ENCODE assay signal across 19 cellular contexts in genomic region chr9:27210588-27210987, GRCh38.
DNase-seq lines count a peak whose midpoint lies in the region; ATAC-seq, FAIRE-seq and TF ChIP-seq lines count a peak whose summit lies in the region.
"Had no signal": no experiment of that assay in that cellular context is flagged by ENCODE, and none has a peak within 500 bp of the region (broad histone marks: within the 10 kb centered on the region; RNA-seq: fewer than 3 reads in every experiment).

No MANE protein-coding gene starts in this region.

- no peak for TF ChIP-seq CTCF in endodermal cell (conservative IDR thresholded peaks at IDR 0.05)
- no peak for TF ChIP-seq CTCF in progenitor cell of endocrine pancreas (IDR thresholded peaks at IDR 0.05; ENCODE audit: unreplicated experiment)
- TF ChIP-seq CTCF in CD4-positive, alpha-beta T cell (IDR thresholded peaks at IDR 0.05), result no peak

- H3K4me3 Mint-ChIP-seq in endodermal cell, result no peak overlapping the region
- no peak overlapping the region for H3K4me3 Mint-ChIP-seq in progenitor cell of endocrine pancreas (ENCODE audit: low read depth)
- H3K4me3 Mint-ChIP-seq in activated CD4-positive, alpha-beta T cell treated with anti-CD3 and anti-CD28 coated beads for 36 hours, result no peak overlapping the region
- H3K4me3 Mint-ChIP-seq in CD4-positive, alpha-beta T cell, result no peak overlapping the region
- H3K4me3 Mint-ChIP-seq: B cell; CD8-positive, alpha-beta T cell had no signal

- no peaks in the 10 kb centered on the region for H3K36me3 ChIP-seq in endodermal cell (ENCODE audit: control insufficient read depth, insufficient read depth, low read length)
- H3K36me3 ChIP-seq: HAP-1 had no signal

- H3K27me3 ChIP-seq in endodermal cell (ENCODE audit: control insufficient read depth, insufficient read depth, low read length, poor library complexity, severe bottlenecking), result no peaks in the 10 kb centered on the region
- H3K27me3 ChIP-seq in CD4-positive, alpha-beta T cell (ENCODE audit: control insufficient read depth, insufficient read depth, low read length), result peaks cover 5% of the 10 kb centered on the region

- no peak overlapping the region for H3K27ac ChIP-seq in endodermal cell (ENCODE audit: low read depth, low read length)
- H3K27ac ChIP-seq in CD4-positive, alpha-beta T cell (ENCODE audit: low read depth, low read length), result no peak overlapping the region
- H3K27ac ChIP-seq: C4-2B had no signal

- no peaks in the 10 kb centered on the region for H3K9me3 ChIP-seq in endodermal cell (ENCODE audit: control insufficient read depth, low read length)
- no peaks in the 10 kb centered on the region for H3K9me3 ChIP-seq in CD4-positive, alpha-beta T cell (ENCODE audit: control insufficient read depth, low read length)
- H3K9me3 ChIP-seq: HAP-1 had no signal

- H3K4me3 ChIP-seq in endodermal cell (ENCODE audit: low read length), result no peak overlapping the region
- H3K4me3 ChIP-seq: HAP-1 had no signal

- no peak for ATAC-seq in activated CD4-positive, alpha-beta T cell treated with anti-CD3 and anti-CD28 coated beads for 36 hours
- ATAC-seq in stimulated activated naive CD8-positive, alpha-beta T cell treated with anti-CD3 and anti-CD28 coated beads, Interleukin-15, Interleukin-2, amounts not matched to agents 100 U/mL and 50 U/mL, for 24 hours, result no peak
- no peak for ATAC-seq in CD4-positive, alpha-beta T cell (ENCODE audit: poor library complexity)
- ATAC-seq: CD8-positive, alpha-beta T cell had no signal

- H3K9ac ChIP-seq in endodermal cell (ENCODE audit: extremely low read depth, low read length, poor library complexity, severe bottlenecking), result no peak overlapping the region

- WGBS in endodermal cell (ENCODE audit: insufficient coverage in 1 of 2, insufficient read length in 1 of 2), 2 experiments, result 86 to 97% methylated on average over 5 to 7 of the region's 7 CpGs

- intact Hi-C loops in activated CD4-positive, alpha-beta T cell treated with anti-CD3 and anti-CD28 coated beads for 36 hours (cut with DNase I, micrococcal nuclease), result no loop called here
- intact Hi-C loops in CD4-positive, alpha-beta T cell (cut with DNase I, micrococcal nuclease), result no loop called here

- POLR2A ChIA-PET in activated CD4-positive, alpha-beta T cell treated with anti-CD3 and anti-CD28 coated beads for 36 hours (lab: Charles Lee), result no interaction called here
- POLR2A ChIA-PET in CD4-positive, alpha-beta T cell (lab: Charles Lee), result no interaction called here

- FAIRE-seq in GM12892 (lab: Jason Lieb, UNC), result peak; percentile 14
- FAIRE-seq: D721Med, GM12891, H1, HTR-8/SVneo had no signal

- H3K36me3 Mint-ChIP-seq in endodermal cell (ENCODE audit: low read depth) (no peaks in the 10 kb centered on the region), progenitor cell of endocrine pancreas (ENCODE audit: insufficient read depth) (no peaks in the 10 kb centered on the region)
- H3K36me3 Mint-ChIP-seq in activated CD4-positive, alpha-beta T cell treated with anti-CD3 and anti-CD28 coated beads for 36 hours (ENCODE audit: low read depth), result no peaks in the 10 kb centered on the region
- H3K36me3 Mint-ChIP-seq in CD4-positive, alpha-beta T cell (ENCODE audit: low read depth), result no peaks in the 10 kb centered on the region
- H3K36me3 Mint-ChIP-seq: CD8-positive, alpha-beta T cell had no signal

- no peak for TF ChIP-seq POLR2A in GM12892 (IDR thresholded peaks at IDR 0.05; ENCODE audit: low read depth, low read length)

- H3K27me3 Mint-ChIP-seq in endodermal cell (ENCODE audit: insufficient read depth) (no peaks in the 10 kb centered on the region), progenitor cell of endocrine pancreas (no peaks in the 10 kb centered on the region)
- H3K27me3 Mint-ChIP-seq in activated CD4-positive, alpha-beta T cell treated with anti-CD3 and anti-CD28 coated beads for 36 hours, result no peaks in the 10 kb centered on the region
- no peaks in the 10 kb centered on the region for H3K27me3 Mint-ChIP-seq in CD4-positive, alpha-beta T cell

- H3K9me3 Mint-ChIP-seq in endodermal cell, result no peaks in the 10 kb centered on the region
- H3K9me3 Mint-ChIP-seq in progenitor cell of endocrine pancreas (ENCODE audit: low read depth), result no peaks in the 10 kb centered on the region
- H3K9me3 Mint-ChIP-seq in activated CD4-positive, alpha-beta T cell treated with anti-CD3 and anti-CD28 coated beads for 36 hours (ENCODE audit: low read depth), result no peaks in the 10 kb centered on the region
- H3K9me3 Mint-ChIP-seq in CD4-positive, alpha-beta T cell, result no peaks in the 10 kb centered on the region
- H3K9me3 Mint-ChIP-seq: CD8-positive, alpha-beta T cell had no signal

- no peaks in the 10 kb centered on the region for H3K4me1 ChIP-seq in endodermal cell (ENCODE audit: control insufficient read depth, insufficient read depth, low read length)
- H3K4me1 ChIP-seq: HAP-1 had no signal

- DNase-seq in GM12892 (ENCODE audit: insufficient read length), result no peak
- peak; percentile 63 for DNase-seq in OCI-M1 (lab: John Stamatoyannopoulos, UW)
- no peak for DNase-seq in endodermal cell
- no peak for DNase-seq in progenitor cell of endocrine pancreas (ENCODE audit: low spot score, unreplicated experiment)
- no peak for DNase-seq in activated CD4-positive, alpha-beta T cell treated with anti-CD3 and anti-CD28 coated beads for 36 hours
- no peak for DNase-seq in stimulated activated naive CD8-positive, alpha-beta T cell treated with anti-CD3 and anti-CD28 coated beads, Interleukin-15, Interleukin-2, amounts not matched to agents 100 U/mL and 50 U/mL, for 24 hours
- DNase-seq in CD4-positive, alpha-beta T cell, result no peak
- DNase-seq: CD8-positive, alpha-beta T cell; COR-L47; DMS153; DMS79 treated with DMSO at 0.1 percent for 48 hours; EL had no signal

- CTCF ChIA-PET in activated CD4-positive, alpha-beta T cell treated with anti-CD3 and anti-CD28 coated beads for 36 hours (lab: Charles Lee), result no interaction called here
- CTCF ChIA-PET in CD4-positive, alpha-beta T cell (lab: Charles Lee), result no interaction called here

- H3K4me1 Mint-ChIP-seq in endodermal cell (no peaks in the 10 kb centered on the region), progenitor cell of endocrine pancreas (ENCODE audit: low read depth) (peaks cover 9% of the 10 kb centered on the region)
- no peaks in the 10 kb centered on the region for H3K4me1 Mint-ChIP-seq in activated CD4-positive, alpha-beta T cell treated with anti-CD3 and anti-CD28 coated beads for 36 hours
- H3K4me1 Mint-ChIP-seq in CD4-positive, alpha-beta T cell (ENCODE audit: low read depth), result no peaks in the 10 kb centered on the region
- H3K4me1 Mint-ChIP-seq: B cell had no signal

- H3K27ac Mint-ChIP-seq in endodermal cell (peak overlapping the region; percentile 18), progenitor cell of endocrine pancreas (peak overlapping the region; percentile 69)
- H3K27ac Mint-ChIP-seq in activated CD4-positive, alpha-beta T cell treated with anti-CD3 and anti-CD28 coated beads for 36 hours, result no peak overlapping the region
- no peak overlapping the region for H3K27ac Mint-ChIP-seq in CD4-positive, alpha-beta T cell
- H3K27ac Mint-ChIP-seq: B cell; CD8-positive, alpha-beta T cell had no signal

Comparison
In these comparisons a context has a peak if more than half of its experiments do, and no peak if none do; other contexts are left out.
1. H3K27ac Mint-ChIP-seq: peak in endodermal cell (single experiment) and progenitor cell of endocrine pancreas (single experiment); none in activated CD4-positive, alpha-beta T cell treated with anti-CD3 and anti-CD28 coated beads for 36 hours (single experiment) and CD4-positive, alpha-beta T cell (single experiment).